In genomic region chr14:36224176-36224575, GRCh38 we compare ENCODE assay signal across 32 cellular contexts. TPM values are rescaled to one million over a fixed set of nuclear protein-coding genes. Genes with fewer than 3 reads are reported as not detected.
"Had no signal": no experiment of that assay in that cellular context is flagged by ENCODE, and none has a peak within 500 bp of the region (broad histone marks: within the 10 kb centered on the region; RNA-seq: fewer than 3 reads in every experiment).

No MANE protein-coding gene starts in this region.

- DNase-seq: activated B cell treated with CpG ODN at 0.5 μM for 24 hours; activated CD4-positive, alpha-beta memory T cell treated with anti-CD3 and anti-CD28 coated beads, Interleukin-2, amount 10 ng/mL, durations not matched to agents 7 days and 5 days; activated CD4-positive, alpha-beta T cell treated with anti-CD3 and anti-CD28 coated beads for 1 hour; activated CD4-positive, alpha-beta T cell treated with anti-CD3 and anti-CD28 coated beads, Interleukin-2, amount 10 ng/mL, durations not matched to agents 7 days and 5 days; activated gamma-delta T cell; activated naive CD4-positive, alpha-beta T cell treated with anti-CD3 and anti-CD28 coated beads for 36 hours; activated T-cell treated with anti-CD3 and anti-CD28 coated beads for 4 hours; activated T-cell treated with anti-CD3 and anti-CD28 coated beads, Interleukin-2, amount 50 U/mL, for 48 hours; amygdala; brain microvascular endothelial cell; caudate nucleus; Karpas-422; NCI-H1048; NCI-H146; NCI-H187 treated with DMSO at 0.1 percent for 48 hours; NCI-H2171 treated with DMSO at 0.1 percent for 48 hours; NCI-H226; NCI-H526; NCI-H82; Right ventricle myocardium superior; SJCRH30; SK-N-SH; SW 1271; T-helper 2 cell; T1000 had no signal

- H3K4me3 ChIP-seq: SJCRH30 had no signal

- H3K4me1 ChIP-seq: SJCRH30 had no signal

- H3K9me3 ChIP-seq: SJCRH30, SK-N-SH had no signal

- H3K27me3 ChIP-seq: brain microvascular endothelial cell, SJCRH30 had no signal

- H3K27ac ChIP-seq: brain microvascular endothelial cell, RWPE1, SJCRH30 had no signal

- ATAC-seq: activated T-helper 17 cell treated with anti-CD3 and anti-CD28 coated beads, Interleukin-2, amount 50 U/mL, for 72 hours; Panc1 had no signal

- H3K36me3 ChIP-seq: brain microvascular endothelial cell, SJCRH30 had no signal

RNA-seq across cellular contexts. Expression of gene PTCSC3, which starts 47.7 kb away (rescaled TPM):
- total RNA-seq: activated B cell treated with CpG ODN at 0.5 μM for 24 hours; activated CD4-positive, alpha-beta memory T cell treated with anti-CD3 and anti-CD28 coated beads, Interleukin-2, amount 10 ng/mL, durations not matched to agents 7 days and 5 days; activated CD4-positive, alpha-beta T cell treated with anti-CD3 and anti-CD28 coated beads, Interleukin-2, amount 10 ng/mL, durations not matched to agents 7 days and 5 days; activated CD8-positive, alpha-beta memory T cell treated with anti-CD3 and anti-CD28 coated beads for 36 hours; activated naive CD4-positive, alpha-beta T cell treated with anti-CD3 and anti-CD28 coated beads for 36 hours; activated T-helper 17 cell treated with anti-CD3 and anti-CD28 coated beads, Interleukin-2, amount 50 U/mL, for 72 hours; cerebellum; NCI-H460; OCI-LY7; Right ventricle myocardium superior; SJCRH30 had no signal
